In genomic region chr15:70362911-70363310, GRCh38 we compare ENCODE assay signal across 1 cellular context.
TF ChIP-seq lines count a peak whose summit lies in the region.

No MANE protein-coding gene starts in this region.

TF ChIP-seq in GM23338, 12 proteins besides CTCF, POLR2A, EP300 and RAD21 (continued from another document):
- no peak for TF ChIP-seq ETS1 (IDR thresholded peaks at IDR 0.05)
- no peak for TF ChIP-seq STAT1 (IDR thresholded peaks at IDR 0.05; ENCODE audit: unreplicated experiment)
- no peak for TF ChIP-seq NANOG (IDR thresholded peaks at IDR 0.05; ENCODE audit: borderline replicate concordance)
